ENCODE assay signal across 8 cellular contexts in genomic region chr17:75455896-75456416, GRCh38. TPM values are rescaled to one million over a fixed set of nuclear protein-coding genes. Genes with fewer than 3 reads are reported as not detected.
DNase-seq lines count a peak whose midpoint lies in the region; ATAC-seq and TF ChIP-seq lines count a peak whose summit lies in the region.

No MANE protein-coding gene starts in this region.

- DNase-seq in Calu3 (no peak), left ventricle myocardium superior (peak; percentile 49), smooth muscle cell (lab: John Stamatoyannopoulos, UW; ENCODE audit: unreplicated experiment) (no peak), MV-4-11 (lab: John Stamatoyannopoulos, UW) (no peak), NCI-H187 treated with DMSO at 0.1 percent for 48 hours (lab: John Stamatoyannopoulos, UW) (no peak)
- no peak for DNase-seq in activated CD4-positive, alpha-beta memory T cell treated with anti-CD3 and anti-CD28 coated beads, Interleukin-2, amount 10 ng/mL, durations not matched to agents 7 days and 5 days

- peaks cover 16% of the 10 kb centered on the region for H4K20me1 ChIP-seq in smooth muscle cell (ENCODE audit: low read depth)

- peaks cover 15% of the 10 kb centered on the region for H3K79me2 ChIP-seq in smooth muscle cell (ENCODE audit: low read depth)

- no TSS peak for BruUV-seq in Calu3 (replicated peaks; lab: Mats Ljungman, UMichigan)

- peak overlapping the region; percentile 96 for H3K4me3 Mint-ChIP-seq in Calu3 (ENCODE audit: low read depth, unreplicated experiment)
- H3K4me3 Mint-ChIP-seq in activated CD4-positive, alpha-beta memory T cell treated with anti-CD3 and anti-CD28 coated beads, Interleukin-2, amount 10 ng/mL, durations not matched to agents 7 days and 5 days, result peak overlapping the region; percentile 87

- peak overlapping the region; percentile 66 for H3K4me3 ChIP-seq in smooth muscle cell

- peak overlapping the region; percentile 79 for H3K27ac ChIP-seq in smooth muscle cell (ENCODE audit: low read depth)

- H3K27me3 ChIP-seq in smooth muscle cell (ENCODE audit: low read depth), result no peaks in the 10 kb centered on the region

- H3K4me1 Mint-ChIP-seq in Calu3 (ENCODE audit: low read depth, unreplicated experiment), result peaks cover 24% of the 10 kb centered on the region
- peaks cover 35% of the 10 kb centered on the region for H3K4me1 Mint-ChIP-seq in activated CD4-positive, alpha-beta memory T cell treated with anti-CD3 and anti-CD28 coated beads, Interleukin-2, amount 10 ng/mL, durations not matched to agents 7 days and 5 days

- POLR2A ChIA-PET in activated CD4-positive, alpha-beta memory T cell treated with anti-CD3 and anti-CD28 coated beads, Interleukin-2, amount 10 ng/mL, durations not matched to agents 7 days and 5 days (lab: Charles Lee), result interaction anchor here (0.7 to 2.5 kb wide), 31 partner anchors 8 to 583 kb away, joined by 3 to 13 read pairs (median 4); partner anchors contain the start of genes FDXR, GGA3, MIF4GD and MRPS7

- peak overlapping the region; percentile 96 for H3K4me2 ChIP-seq in smooth muscle cell

- H3K9me3 Mint-ChIP-seq in Calu3 (ENCODE audit: low read depth, unreplicated experiment), result no peaks in the 10 kb centered on the region
- H3K9me3 Mint-ChIP-seq in activated CD4-positive, alpha-beta memory T cell treated with anti-CD3 and anti-CD28 coated beads, Interleukin-2, amount 10 ng/mL, durations not matched to agents 7 days and 5 days, result no peaks in the 10 kb centered on the region

- H3K9me3 ChIP-seq in smooth muscle cell (replicated peaks; ENCODE audit: low read depth), result no peaks in the 10 kb centered on the region

- CTCF ChIA-PET in Calu3 (lab: Charles Lee), result interaction anchor here (0.5 to 1.2 kb wide), 7 partner anchors 16 to 177 kb away, joined by 3 to 6 read pairs (median 3); partner anchors contain the start of genes SLC25A19, SMIM5 and TSEN54
- CTCF ChIA-PET in activated CD4-positive, alpha-beta memory T cell treated with anti-CD3 and anti-CD28 coated beads, Interleukin-2, amount 10 ng/mL, durations not matched to agents 7 days and 5 days (lab: Charles Lee), result interaction anchor here (0.8 to 2.6 kb wide), 20 partner anchors 9 to 332 kb away, joined by 3 to 14 read pairs (median 4); partner anchors contain the start of genes GGA3, LLGL2, MIF4GD and MRPS7

- H3K27me3 Mint-ChIP-seq in Calu3 (ENCODE audit: unreplicated experiment), result no peaks in the 10 kb centered on the region
- no peaks in the 10 kb centered on the region for H3K27me3 Mint-ChIP-seq in activated CD4-positive, alpha-beta memory T cell treated with anti-CD3 and anti-CD28 coated beads, Interleukin-2, amount 10 ng/mL, durations not matched to agents 7 days and 5 days

- H3K36me3 Mint-ChIP-seq in Calu3 (ENCODE audit: insufficient read depth, unreplicated experiment), result peaks cover 19% of the 10 kb centered on the region
- no peaks in the 10 kb centered on the region for H3K36me3 Mint-ChIP-seq in activated CD4-positive, alpha-beta memory T cell treated with anti-CD3 and anti-CD28 coated beads, Interleukin-2, amount 10 ng/mL, durations not matched to agents 7 days and 5 days (ENCODE audit: low read depth)

- no peak for TF ChIP-seq CTCF in Calu3 (IDR thresholded peaks at IDR 0.05; ENCODE audit: unreplicated experiment)
- TF ChIP-seq CTCF in smooth muscle cell (IDR thresholded peaks at IDR 0.05; ENCODE audit: borderline replicate concordance, insufficient read depth, poor library complexity, severe bottlenecking), result no peak

- H3K27ac Mint-ChIP-seq in Calu3 (ENCODE audit: unreplicated experiment), result peak overlapping the region; percentile 87
- H3K27ac Mint-ChIP-seq in activated CD4-positive, alpha-beta memory T cell treated with anti-CD3 and anti-CD28 coated beads, Interleukin-2, amount 10 ng/mL, durations not matched to agents 7 days and 5 days, result peak overlapping the region; percentile 72

- ATAC-seq in HG02571 (IDR thresholded peaks at IDR 0.05; ENCODE audit: unreplicated experiment) (peak; percentile 8), left ventricle myocardium superior (peak; percentile 44), GM18868 (IDR thresholded peaks at IDR 0.05; ENCODE audit: unreplicated experiment) (no peak)

- 10% methylated on average over 13 of the region's 13 CpGs for WGBS in smooth muscle cell (ENCODE audit: low lambda C conversion rate)

- H3F3A ChIP-seq in smooth muscle cell (ENCODE audit: low read depth), result no peaks in the 10 kb centered on the region

- peak overlapping the region; percentile 97 for H2AFZ ChIP-seq in smooth muscle cell (ENCODE audit: low read depth)

- H3K9ac ChIP-seq in smooth muscle cell (ENCODE audit: low read depth), result peak overlapping the region; percentile 60

- peaks cover 17% of the 10 kb centered on the region for H3K4me1 ChIP-seq in smooth muscle cell (ENCODE audit: low read depth)

- H3K36me3 ChIP-seq in smooth muscle cell (ENCODE audit: low read depth), result no peaks in the 10 kb centered on the region

- intact Hi-C loops in Calu3 (cut with micrococcal nuclease; ENCODE audit: unreplicated experiment), result no loop called here
- intact Hi-C loops in left ventricle myocardium superior (cut with micrococcal nuclease), result no loop called here

RNA-seq across cellular contexts. Expression of gene TMEM94, which starts 0.5 kb away (rescaled TPM):
- total RNA-seq in Calu3 (2022) (55.0 and 63.4 TPM in 2 replicates), left ventricle myocardium superior (56.8 TPM), smooth muscle cell (18.4 and 35.9 TPM in 2 replicates)
- 10 to 100 TPM; 76.4 to 81.9 TPM for total RNA-seq in activated CD4-positive, alpha-beta memory T cell treated with anti-CD3 and anti-CD28 coated beads, Interleukin-2, amount 10 ng/mL, durations not matched to agents 7 days and 5 days
- polyA plus RNA-seq in smooth muscle cell, result 25.9 and 26.3 TPM in 2 replicates

RNA-seq across cellular contexts. Expression of gene GRB2, which starts 50.5 kb away (rescaled TPM):
- 79.7 and 99.9 TPM in 2 replicates for total RNA-seq in Calu3 (2022)
- total RNA-seq in activated CD4-positive, alpha-beta memory T cell treated with anti-CD3 and anti-CD28 coated beads, Interleukin-2, amount 10 ng/mL, durations not matched to agents 7 days and 5 days, result 100 to 1,000 TPM; 130 to 132 TPM
- total RNA-seq in left ventricle myocardium superior, result 84.2 TPM
- 62.4 and 76.5 TPM in 2 replicates for total RNA-seq in smooth muscle cell
- polyA plus RNA-seq in smooth muscle cell, result 80.1 and 83.2 TPM in 2 replicates

RNA-seq across cellular contexts. Expression of gene CASKIN2, which starts 59.4 kb away (rescaled TPM):
- total RNA-seq in Calu3 (2022) (30.0 and 30.4 TPM in 2 replicates), left ventricle myocardium superior (36.6 TPM), smooth muscle cell (2.6 and 4.2 TPM in 2 replicates)
- 1 to 10 TPM; 1.5 to 1.9 TPM for total RNA-seq in activated CD4-positive, alpha-beta memory T cell treated with anti-CD3 and anti-CD28 coated beads, Interleukin-2, amount 10 ng/mL, durations not matched to agents 7 days and 5 days
- 8.0 and 10.9 TPM in 2 replicates for polyA plus RNA-seq in smooth muscle cell
